ENCODE assay signal across 1 cellular context in the genomic region with DNA sequence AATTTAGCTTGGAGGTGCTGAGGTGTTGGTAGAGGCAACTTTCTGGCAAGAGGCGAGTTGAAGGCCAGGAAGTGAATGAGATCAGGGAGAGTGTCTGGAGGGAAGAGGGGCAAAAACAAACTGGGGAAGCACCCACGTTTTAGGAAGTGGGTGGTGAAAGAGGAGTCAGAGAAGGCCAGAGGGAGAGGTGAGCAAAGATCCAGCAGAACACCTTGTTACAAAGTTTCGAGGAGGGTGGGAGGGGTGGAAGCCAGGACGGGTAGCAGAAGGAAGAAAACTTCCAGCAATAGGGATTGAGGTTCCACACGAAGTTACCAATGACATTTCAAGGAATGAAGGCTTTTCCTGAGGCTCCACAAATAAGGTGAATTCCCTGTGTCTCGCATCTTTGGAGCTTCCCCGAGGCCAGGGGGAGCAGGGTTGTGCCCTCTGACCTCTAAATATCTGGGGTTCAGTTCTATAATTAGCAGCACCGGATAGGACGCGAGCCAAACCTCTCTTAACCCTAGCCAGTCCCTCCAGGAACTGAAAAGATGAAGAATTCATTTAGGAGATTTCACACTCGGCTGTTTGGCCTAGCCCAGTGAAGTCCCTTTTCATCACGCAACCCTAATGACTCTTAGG.
TF ChIP-seq lines count a peak whose summit lies in the region.

No MANE protein-coding gene starts in this region.

TF ChIP-seq in endothelial cell of umbilical vein, 7 proteins besides CTCF, POLR2A, EP300 and RAD21 (continued from another document):
- TF ChIP-seq FOS (IDR thresholded peaks at IDR 0.05; ENCODE audit: borderline replicate concordance, insufficient read depth, low read length) (no peak), MYC (IDR thresholded peaks at IDR 0.05; ENCODE audit: low read depth, low read length) (no peak), EZH2 (IDR thresholded peaks at IDR 0.05; ENCODE audit: borderline replicate concordance, low read depth, low read length, severe bottlenecking) (no peak), JUN (IDR thresholded peaks at IDR 0.05; ENCODE audit: borderline replicate concordance, insufficient read depth, insufficient read length, low read depth) (no peak)
- TF ChIP-seq, protein P1, sequence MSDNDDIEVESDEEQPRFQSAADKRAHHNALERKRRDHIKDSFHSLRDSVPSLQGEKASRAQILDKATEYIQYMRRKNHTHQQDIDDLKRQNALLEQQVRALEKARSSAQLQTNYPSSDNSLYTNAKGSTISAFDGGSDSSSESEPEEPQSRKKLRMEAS (IDR thresholded peaks at IDR 0.05; ENCODE audit: insufficient read depth, insufficient read length): no peak
